ENCODE assay signal across 9 cellular contexts in genomic region chr6:112780498-112781096, GRCh38.
DNase-seq lines count a peak whose midpoint lies in the region; ATAC-seq, FAIRE-seq and TF ChIP-seq lines count a peak whose summit lies in the region.
"Had no signal": no experiment of that assay in that cellular context is flagged by ENCODE, and none has a peak within 500 bp of the region (broad histone marks: within the 10 kb centered on the region; RNA-seq: fewer than 3 reads in every experiment).

No MANE protein-coding gene starts in this region.

- H3K9me3 ChIP-seq in GM12878 (replicated peaks; ENCODE audit: control insufficient read depth, insufficient read depth, low read length) (no peaks in the 10 kb centered on the region), iPS DF 6.9 (ENCODE audit: control insufficient read depth, insufficient read depth, low read length) (no peaks in the 10 kb centered on the region)
- H3K9me3 ChIP-seq: BLaER1 treated with 17β-estradiol and CSF1 and Interleukin-3, amounts not matched to agents 10 nM and 100 nM had no signal

- no peak overlapping the region for H3K27ac ChIP-seq in GM12878 (ENCODE audit: control insufficient read depth, insufficient read depth)
- H3K27ac ChIP-seq in iPS DF 6.9 (ENCODE audit: low read length): no peak overlapping the region
- H3K27ac ChIP-seq: BLaER1 treated with 17β-estradiol and CSF1 and Interleukin-3, amounts not matched to agents 10 nM and 100 nM had no signal

- TF ChIP-seq CTCF in GM12878 (IDR thresholded peaks at IDR 0.05 in 2 of 3, conservative IDR thresholded peaks at IDR 0.05 in 1 of 3; ENCODE audit: control insufficient read depth in 2 of 3, extremely low read depth in 1 of 3, insufficient read depth in 1 of 3, low read depth in 3 of 3, low read length in 3 of 3): peak; percentile 67 to 82 (median 69)

- BruUV-seq in GM12878 (replicated peaks; lab: Mats Ljungman, UMichigan): no TSS peak

- H3K4me1 ChIP-seq in GM12878 (ENCODE audit: control insufficient read depth, insufficient read depth, low read length) (no peaks in the 10 kb centered on the region), iPS DF 6.9 (ENCODE audit: control insufficient read depth, insufficient read depth, low read length) (no peaks in the 10 kb centered on the region)
- H3K4me1 ChIP-seq: BLaER1 treated with 17β-estradiol and CSF1 and Interleukin-3, amounts not matched to agents 10 nM and 100 nM had no signal

- RAD21 ChIA-PET in GM12878 (lab: Charles Lee; ENCODE audit: unreplicated experiment): no interaction called here

- H3K4me2 ChIP-seq in GM12878 (ENCODE audit: control insufficient read depth, insufficient read depth): no peak overlapping the region
- H3K4me2 ChIP-seq: BLaER1 treated with 17β-estradiol and CSF1 and Interleukin-3, amounts not matched to agents 10 nM and 100 nM had no signal

- DNase-seq in NCI-H1436 (lab: John Stamatoyannopoulos, UW) (peak; percentile 34), NCI-H1436 treated with DMSO at 0.1 percent for 48 hours (lab: John Stamatoyannopoulos, UW) (no peak), NCI-H748 treated with DMSO at 0.1 percent for 48 hours (lab: John Stamatoyannopoulos, UW) (peak; percentile 76), GM12878 (ENCODE audit: low read depth, low spot score) (peak; percentile 24), iPS DF 6.9 (ENCODE audit: low read depth, low spot score) (peak; percentile 60), smooth muscle cell of the brain vasculature (ENCODE audit: low read depth, low spot score) (peak; percentile 75)

- no peak for TF ChIP-seq POLR2A in GM12878 (IDR thresholded peaks at IDR 0.05; ENCODE audit: low read depth, low read length)

- no peak for TF ChIP-seq EP300 in GM12878 (IDR thresholded peaks at IDR 0.05; ENCODE audit: borderline replicate concordance in 1 of 2, control insufficient read depth in 1 of 2, low read depth in 2 of 2, low read length in 2 of 2)

- H3K36me3 ChIP-seq in GM12878 (ENCODE audit: control insufficient read depth in 2 of 2, insufficient read depth in 2 of 2, low read length in 1 of 2): no peaks in the 10 kb centered on the region
- no peaks in the 10 kb centered on the region for H3K36me3 ChIP-seq in iPS DF 6.9 (ENCODE audit: control insufficient read depth, insufficient read depth, low read length)
- H3K36me3 ChIP-seq: BLaER1 treated with 17β-estradiol and CSF1 and Interleukin-3, amounts not matched to agents 10 nM and 100 nM had no signal

- in situ Hi-C loops in GM12878 (cut with MboI): no loop called here

- 8% methylated on average over 9 of the region's 9 CpGs for WGBS in GM12878 (ENCODE audit: insufficient coverage, insufficient replicate concordance, low lambda C conversion rate, missing lambda C conversion rate)
- WGBS in iPS DF 6.9 (ENCODE audit: insufficient coverage, insufficient read length): 100% methylated on average over 1 of the region's 9 CpGs

- peak; percentile 57 for FAIRE-seq in GM12878 (lab: Jason Lieb, UNC)

- SMC1A ChIA-PET in GM12878 (lab: Charles Lee; ENCODE audit: uncharacterized antibody, unreplicated experiment): no interaction called here

- no peaks in the 10 kb centered on the region for H3K27me3 ChIP-seq in GM12878 (replicated peaks in 1 of 2; ENCODE audit: control insufficient read depth in 2 of 2, insufficient read depth in 2 of 2, low read length in 1 of 2)
- no peaks in the 10 kb centered on the region for H3K27me3 ChIP-seq in iPS DF 6.9 (ENCODE audit: control insufficient read depth, insufficient read depth, low read length)
- H3K27me3 ChIP-seq: BLaER1 treated with 17β-estradiol and CSF1 and Interleukin-3, amounts not matched to agents 10 nM and 100 nM had no signal

- intact Hi-C loops in GM12878 (cut with micrococcal nuclease; ENCODE audit: unreplicated experiment): loop anchor here (1.0 to 10.0 kb wide), 6 partner anchors 314 to 1129 kb away; partner anchors contain the start of gene MARCKS

- no peaks in the 10 kb centered on the region for H3K79me2 ChIP-seq in GM12878 (ENCODE audit: control insufficient read depth, insufficient read depth, low read length)

- no peak overlapping the region for H3K4me3 ChIP-seq in GM12878
- H3K4me3 ChIP-seq in iPS DF 6.9 (ENCODE audit: low read length): no peak overlapping the region
- H3K4me3 ChIP-seq: BLaER1 treated with 17β-estradiol and CSF1 and Interleukin-3, amounts not matched to agents 10 nM and 100 nM had no signal

- ATAC-seq in GM21515 (IDR thresholded peaks at IDR 0.05; ENCODE audit: unreplicated experiment) (peak; percentile 96), HG03575 (IDR thresholded peaks at IDR 0.05; ENCODE audit: extremely low read depth, insufficient number of reproducible peaks, low FRiP score, unreplicated experiment) (peak; percentile 95), GM12878 (peak; percentile 99)

- POLR2A ChIA-PET in GM12878 (lab: Charles Lee): no interaction called here

- H4K20me1 ChIP-seq in GM12878 (ENCODE audit: control insufficient read depth, insufficient read depth): no peaks in the 10 kb centered on the region
- H4K20me1 ChIP-seq: BLaER1 treated with 17β-estradiol and CSF1 and Interleukin-3, amounts not matched to agents 10 nM and 100 nM had no signal

- CTCF ChIA-PET in GM12878 (lab: Yijun Ruan, JAX): interaction anchor here (2.4 kb wide), 1 partner anchor 1099 kb away, joined by 12 read pairs; no protein-coding TSS in a partner anchor

- TF ChIP-seq RAD21 in GM12878 (IDR thresholded peaks at IDR 0.05; ENCODE audit: insufficient read depth, low read depth, low read length): peak; percentile 95

- H3K9ac ChIP-seq in GM12878 (ENCODE audit: control insufficient read depth, insufficient read depth, low read length): no peak overlapping the region
- H3K9ac ChIP-seq: BLaER1 treated with 17β-estradiol and CSF1 and Interleukin-3, amounts not matched to agents 10 nM and 100 nM had no signal

- peak overlapping the region; percentile 59 for H2AFZ ChIP-seq in GM12878 (ENCODE audit: control insufficient read depth, low read depth, low read length)

TF ChIP-seq in GM12878, 131 proteins besides CTCF, POLR2A, EP300 and RAD21 (continues in another document):
- TF ChIP-seq BMI1 (IDR thresholded peaks at IDR 0.05; ENCODE audit: borderline replicate concordance): no peak
- TF ChIP-seq NR2C2 (IDR thresholded peaks at IDR 0.05; ENCODE audit: borderline replicate concordance, control insufficient read depth, insufficient read length, low read depth): no peak
- TF ChIP-seq ZSCAN29 (IDR thresholded peaks at IDR 0.05): no peak
- no peak for TF ChIP-seq ATF2 (IDR thresholded peaks at IDR 0.05; ENCODE audit: low read length)
- TF ChIP-seq YY1 (IDR thresholded peaks at IDR 0.05; ENCODE audit: low read depth, low read length): peak; percentile 89
- TF ChIP-seq FOXM1 (IDR thresholded peaks at IDR 0.05; ENCODE audit: low read depth, low read length): no peak
- no peak for TF ChIP-seq MYC (IDR thresholded peaks at IDR 0.05; ENCODE audit: insufficient read depth, insufficient read length, insufficient replicate concordance, low read length, severe bottlenecking)
- TF ChIP-seq SRF (IDR thresholded peaks at IDR 0.05; ENCODE audit: low read depth in 2 of 2, low read length in 2 of 2): no peak
- TF ChIP-seq CUX1 (IDR thresholded peaks at IDR 0.05; ENCODE audit: insufficient replicate concordance, low read depth, low read length): no peak
